In the genomic region with DNA sequence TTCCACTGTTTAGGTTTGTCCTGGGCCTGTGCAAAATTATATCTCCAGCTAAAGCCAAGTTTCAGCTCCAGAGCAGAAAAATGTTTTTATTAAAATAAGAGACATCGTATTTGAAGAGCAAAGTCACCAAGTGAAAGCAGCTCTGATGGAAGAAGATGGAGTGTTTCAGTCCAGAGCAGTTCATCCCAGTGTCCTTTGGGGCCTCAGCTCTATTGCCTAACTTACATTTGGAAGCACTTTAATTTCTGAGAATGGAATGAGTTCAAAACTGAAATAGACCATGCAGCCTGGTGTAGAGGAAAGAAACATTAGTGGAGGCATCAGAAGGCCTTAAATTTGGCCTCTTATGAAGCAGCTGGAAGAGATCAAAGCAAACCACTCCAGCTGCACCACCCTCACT, we compare ENCODE assay signal across 23 cellular contexts.
"Had no signal": no experiment of that assay in that cellular context is flagged by ENCODE, and none has a peak within 500 bp of the region (broad histone marks: within the 10 kb centered on the region; RNA-seq: fewer than 3 reads in every experiment).

No MANE protein-coding gene starts in this region.

- H3K36me3 ChIP-seq: neural progenitor cell, ovary, sigmoid colon, stomach, tibial artery had no signal

- H3K27me3 ChIP-seq: dorsolateral prefrontal cortex, neural progenitor cell, ovary, sigmoid colon, stomach, tibial artery had no signal

- DNase-seq: central memory CD4-positive, alpha-beta T cell; dorsolateral prefrontal cortex; effector CD4-positive, alpha-beta T cell; head of caudate nucleus; hypothalamus; immature natural killer cell; mesenchymal stem cell; mucosa of descending colon; naive B cell; ovary; posterior cingulate gyrus; retina; sigmoid colon; stimulated activated CD4-positive, alpha-beta T cell treated with anti-CD3 and anti-CD28 coated beads, Interleukin-2, amount 100 ng/mL, for 24 hours; stimulated activated CD4-positive, alpha-beta T cell treated with anti-CD3 and anti-CD28 coated beads, Interleukin-4, amount 100 ng/mL, for 24 hours; stimulated activated naive CD4-positive, alpha-beta T cell treated with Interleukin-2 at 50 U/mL for 16 hours; stomach; tibial artery had no signal

- H3K9me3 ChIP-seq: mucosa of descending colon, ovary, sigmoid colon, stomach, tibial artery had no signal

- H3K9me3 Mint-ChIP-seq: mesothelial cell of epicardium; natural killer cell treated with Interleukin-12 subunit alpha and Interleukin-12 subunit beta and Interleukin-15 and Interleukin-18, amount 100 ng/mL, for 72 hours; neural progenitor cell; type B pancreatic cell had no signal

- H3K27ac Mint-ChIP-seq: immature natural killer cell; mesothelial cell of epicardium; naive B cell; natural killer cell treated with Interleukin-12 subunit alpha and Interleukin-12 subunit beta and Interleukin-15 and Interleukin-18, amount 100 ng/mL, for 72 hours; neural progenitor cell; stimulated activated effector memory CD8-positive, alpha-beta T cell treated with anti-CD3 and anti-CD28 coated beads, Interleukin-12 subunit alpha, Interleukin-12 subunit beta, amount 100 ng/mL, for 72 hours; type B pancreatic cell had no signal

- H3K4me1 Mint-ChIP-seq: immature natural killer cell; mesothelial cell of epicardium; naive B cell; neural progenitor cell; stimulated activated effector memory CD8-positive, alpha-beta T cell treated with anti-CD3 and anti-CD28 coated beads, Interleukin-12 subunit alpha, Interleukin-12 subunit beta, amount 100 ng/mL, for 72 hours had no signal

- H3K4me3 Mint-ChIP-seq: immature natural killer cell; mesothelial cell of epicardium; naive B cell; natural killer cell treated with Interleukin-12 subunit alpha and Interleukin-12 subunit beta and Interleukin-15 and Interleukin-18, amount 100 ng/mL, for 72 hours; neural progenitor cell; stimulated activated effector memory CD8-positive, alpha-beta T cell treated with anti-CD3 and anti-CD28 coated beads, Interleukin-12 subunit alpha, Interleukin-12 subunit beta, amount 100 ng/mL, for 72 hours; type B pancreatic cell had no signal

- H3K27me3 Mint-ChIP-seq: naive B cell; natural killer cell treated with Interleukin-12 subunit alpha and Interleukin-12 subunit beta and Interleukin-15 and Interleukin-18, amount 100 ng/mL, for 72 hours; type B pancreatic cell had no signal

- H3K4me1 ChIP-seq: neural progenitor cell, stomach, tibial artery had no signal

- H3K27ac ChIP-seq: dorsolateral prefrontal cortex, neural progenitor cell, ovary, stomach, tibial artery had no signal

- H3K36me3 Mint-ChIP-seq: immature natural killer cell; mesothelial cell of epicardium; naive B cell; natural killer cell treated with Interleukin-12 subunit alpha and Interleukin-12 subunit beta and Interleukin-15 and Interleukin-18, amount 100 ng/mL, for 72 hours; neural progenitor cell; stimulated activated effector memory CD8-positive, alpha-beta T cell treated with anti-CD3 and anti-CD28 coated beads, Interleukin-12 subunit alpha, Interleukin-12 subunit beta, amount 100 ng/mL, for 72 hours; type B pancreatic cell had no signal

- ATAC-seq: mucosa of descending colon; natural killer cell treated with Interleukin-12 subunit alpha and Interleukin-12 subunit beta and Interleukin-15 and Interleukin-18, amount 100 ng/mL, for 72 hours; stimulated activated effector memory CD8-positive, alpha-beta T cell treated with anti-CD3 and anti-CD28 coated beads, Interleukin-12 subunit alpha, Interleukin-12 subunit beta, amount 100 ng/mL, for 72 hours had no signal

- H3K4me3 ChIP-seq: dorsolateral prefrontal cortex, mucosa of descending colon, neural progenitor cell, ovary, sigmoid colon, stomach, tibial artery had no signal
